ENCODE assay signal across 20 cellular contexts in the genomic region with DNA sequence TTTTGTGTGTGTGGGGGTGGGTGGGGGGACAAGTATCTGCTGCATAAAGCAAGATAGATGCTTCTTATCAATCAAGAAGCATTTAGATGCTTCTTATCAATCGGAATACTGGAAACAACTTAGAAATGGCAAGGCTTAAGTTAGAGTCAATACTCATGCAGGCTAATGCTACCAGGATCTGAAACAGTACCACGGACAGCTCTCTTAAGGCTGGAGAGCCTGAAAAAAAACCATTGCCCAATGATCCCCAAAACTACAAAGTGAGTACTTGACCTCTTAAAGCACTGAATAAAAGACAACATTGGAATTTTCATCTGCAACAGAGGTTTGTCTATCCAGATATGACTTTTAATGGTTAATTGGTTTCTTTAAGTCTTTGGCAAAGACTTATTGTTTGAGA.
DNase-seq lines count a peak whose midpoint lies in the region; ATAC-seq, FAIRE-seq and TF ChIP-seq lines count a peak whose summit lies in the region.
"Had no signal": no experiment of that assay in that cellular context is flagged by ENCODE, and none has a peak within 500 bp of the region (broad histone marks: within the 10 kb centered on the region; RNA-seq: fewer than 3 reads in every experiment).

No MANE protein-coding gene starts in this region.

- H3K27me3 Mint-ChIP-seq in T-helper 17 cell (peaks cover 16% of the 10 kb centered on the region), glutamatergic neuron (ENCODE audit: unreplicated experiment) (no peaks in the 10 kb centered on the region)
- H3K27me3 Mint-ChIP-seq: brain had no signal

- H3K9me3 ChIP-seq in GM12878 (replicated peaks; ENCODE audit: control insufficient read depth, insufficient read depth, low read length) (no peaks in the 10 kb centered on the region), T-helper 17 cell (ENCODE audit: control insufficient read depth, low read length, poor library complexity, severe bottlenecking) (no peaks in the 10 kb centered on the region), esophagus muscularis mucosa (no peaks in the 10 kb centered on the region)
- H3K9me3 ChIP-seq: BE2C, gastrocnemius medialis, SJCRH30, suprapubic skin had no signal

- H3K27ac ChIP-seq in GM12878 (ENCODE audit: control insufficient read depth, insufficient read depth) (no peak overlapping the region), esophagus muscularis mucosa (replicated peaks in 1 of 4) (no peak overlapping the region)
- H3K27ac ChIP-seq: gastrocnemius medialis, SJCRH30, suprapubic skin had no signal

- H3K4me3 ChIP-seq in GM12878: no peak overlapping the region
- no peak overlapping the region for H3K4me3 ChIP-seq in esophagus muscularis mucosa
- H3K4me3 ChIP-seq: gastrocnemius medialis, SJCRH30, suprapubic skin had no signal

- H3K4me1 ChIP-seq in GM12878 (ENCODE audit: control insufficient read depth, insufficient read depth, low read length): no peaks in the 10 kb centered on the region
- H3K4me1 ChIP-seq in esophagus muscularis mucosa: no peaks in the 10 kb centered on the region
- H3K4me1 ChIP-seq: BE2C, gastrocnemius medialis, SJCRH30, suprapubic skin had no signal

- CTCF ChIA-PET in GM12878 (lab: Yijun Ruan, JAX): interaction anchor here (0.9 kb wide), 1 partner anchor 579 kb away, joined by 3 read pairs; no protein-coding TSS in a partner anchor

- no peak for FAIRE-seq in GM12878 (lab: Jason Lieb, UNC)
- FAIRE-seq: kidney, TTC549 had no signal

- H2AFZ ChIP-seq in GM12878 (ENCODE audit: control insufficient read depth, low read depth, low read length): no peak overlapping the region

- H3K79me2 ChIP-seq in GM12878 (ENCODE audit: control insufficient read depth, insufficient read depth, low read length): no peaks in the 10 kb centered on the region

- POLR2A ChIA-PET in GM12878 (lab: Charles Lee): no interaction called here

- H3K9me3 Mint-ChIP-seq in glutamatergic neuron (ENCODE audit: unreplicated experiment): peaks cover 2% of the 10 kb centered on the region
- H3K9me3 Mint-ChIP-seq: brain had no signal

- H3K27me3 ChIP-seq in GM12878 (replicated peaks in 1 of 2; ENCODE audit: control insufficient read depth in 2 of 2, insufficient read depth in 2 of 2, low read length in 1 of 2): no peaks in the 10 kb centered on the region
- no peaks in the 10 kb centered on the region for H3K27me3 ChIP-seq in esophagus muscularis mucosa
- H3K27me3 ChIP-seq: BE2C, gastrocnemius medialis, SJCRH30, suprapubic skin had no signal

- in situ Hi-C loops in GM12878 (cut with MboI): no loop called here

- H3K36me3 Mint-ChIP-seq in T-helper 17 cell (ENCODE audit: low read depth) (no peaks in the 10 kb centered on the region), glutamatergic neuron (ENCODE audit: unreplicated experiment) (no peaks in the 10 kb centered on the region)
- H3K36me3 Mint-ChIP-seq: brain had no signal

- H4K20me1 ChIP-seq in GM12878 (ENCODE audit: control insufficient read depth, insufficient read depth): no peaks in the 10 kb centered on the region

- 21% methylated on average over 2 of the region's 2 CpGs for WGBS in GM12878 (ENCODE audit: insufficient coverage, insufficient replicate concordance, low lambda C conversion rate, missing lambda C conversion rate)
- 73% methylated on average over 2 of the region's 2 CpGs for WGBS in esophagus muscularis mucosa

- no peak overlapping the region for H3K9ac ChIP-seq in GM12878 (ENCODE audit: control insufficient read depth, insufficient read depth, low read length)

- H3K36me3 ChIP-seq in GM12878 (ENCODE audit: control insufficient read depth in 2 of 2, insufficient read depth in 2 of 2, low read length in 1 of 2) (no peaks in the 10 kb centered on the region), esophagus muscularis mucosa (no peaks in the 10 kb centered on the region)
- H3K36me3 ChIP-seq: BE2C, gastrocnemius medialis, SJCRH30, suprapubic skin had no signal

- RAD21 ChIA-PET in GM12878 (lab: Charles Lee; ENCODE audit: unreplicated experiment): interaction anchor here (0.6 kb wide), 1 partner anchor 11 kb away, joined by 6 read pairs; no protein-coding TSS in a partner anchor

- DNase-seq in AG08396 (ENCODE audit: low spot score): peak; percentile 7
- DNase-seq in GM12878 (ENCODE audit: low read depth, low spot score): no peak
- peak; percentile 55 for DNase-seq in iPS-NIHi11 (ENCODE audit: low spot score)
- no peak for DNase-seq in T-helper 17 cell
- no peak for DNase-seq in NCI-H2171 treated with DMSO at 0.1 percent for 48 hours (lab: John Stamatoyannopoulos, UW)
- no peak for DNase-seq in esophagus muscularis mucosa (ENCODE audit: extremely low spot score)
- no peak for DNase-seq in glutamatergic neuron
- DNase-seq: activated gamma-delta T cell; BE2C; DND-41; gastrocnemius medialis; kidney; MM.1S; posterior cingulate gyrus; stimulated activated CD4-positive, alpha-beta T cell treated with anti-CD3 and anti-CD28 coated beads, Interleukin-15, amount 100 ng/mL, for 24 hours had no signal

- no peak for ATAC-seq in GM12878
- no peak for ATAC-seq in T-helper 17 cell
- ATAC-seq: gastrocnemius medialis had no signal

- no peaks in the 10 kb centered on the region for H3K4me1 Mint-ChIP-seq in T-helper 17 cell
- H3K4me1 Mint-ChIP-seq in glutamatergic neuron (ENCODE audit: low read depth, unreplicated experiment): peaks cover 35% of the 10 kb centered on the region

- BruUV-seq in GM12878 (replicated peaks; lab: Mats Ljungman, UMichigan): no TSS peak

- intact Hi-C loops in GM12878 (cut with micrococcal nuclease; ENCODE audit: unreplicated experiment): no loop called here
- intact Hi-C loops in esophagus muscularis mucosa (cut with DNase I): no loop called here

- H3K4me3 Mint-ChIP-seq in T-helper 17 cell (no peak overlapping the region), glutamatergic neuron (ENCODE audit: unreplicated experiment) (no peak overlapping the region)
- H3K4me3 Mint-ChIP-seq: brain had no signal

- H3K27ac Mint-ChIP-seq in T-helper 17 cell (no peak overlapping the region), glutamatergic neuron (ENCODE audit: unreplicated experiment) (no peak overlapping the region)
- H3K27ac Mint-ChIP-seq: brain had no signal

- no peak for TF ChIP-seq CTCF in GM12878 (IDR thresholded peaks at IDR 0.05 in 2 of 3, conservative IDR thresholded peaks at IDR 0.05 in 1 of 3; ENCODE audit: control insufficient read depth in 2 of 3, extremely low read depth in 1 of 3, insufficient read depth in 1 of 3, low read depth in 3 of 3, low read length in 3 of 3)
- no peak for TF ChIP-seq CTCF in esophagus muscularis mucosa (IDR thresholded peaks at IDR 0.05)
- TF ChIP-seq CTCF in glutamatergic neuron (IDR thresholded peaks at IDR 0.05; ENCODE audit: partially characterized antibody, unreplicated experiment): no peak

- SMC1A ChIA-PET in GM12878 (lab: Charles Lee; ENCODE audit: uncharacterized antibody, unreplicated experiment): interaction anchor here (1.7 kb wide), 1 partner anchor 9 kb away, joined by 7 read pairs; no protein-coding TSS in a partner anchor

- TF ChIP-seq POLR2A in GM12878 (IDR thresholded peaks at IDR 0.05; ENCODE audit: low read depth, low read length) (no peak), esophagus muscularis mucosa (IDR thresholded peaks at IDR 0.05; ENCODE audit: low read depth) (no peak)

- TF ChIP-seq RAD21 in Ishikawa (IDR thresholded peaks at IDR 0.05; ENCODE audit: low read depth) (no peak), GM12878 (IDR thresholded peaks at IDR 0.05; ENCODE audit: insufficient read depth, low read depth, low read length) (no peak)

- no peak for TF ChIP-seq EP300 in Ishikawa (IDR thresholded peaks at IDR 0.05; ENCODE audit: borderline replicate concordance)
- no peak for TF ChIP-seq EP300 in GM12878 (IDR thresholded peaks at IDR 0.05; ENCODE audit: borderline replicate concordance in 1 of 2, control insufficient read depth in 1 of 2, low read depth in 2 of 2, low read length in 2 of 2)
- no peak for TF ChIP-seq EP300 in esophagus muscularis mucosa (IDR thresholded peaks at IDR 0.05)

- H3K4me2 ChIP-seq in GM12878 (ENCODE audit: control insufficient read depth, insufficient read depth): no peak overlapping the region

TF ChIP-seq in Ishikawa, 13 proteins besides CTCF, POLR2A, EP300 and RAD21 (continues in another document):
- TF ChIP-seq TCF12 (IDR thresholded peaks at IDR 0.05; ENCODE audit: low read depth) (no peak), NFIC (IDR thresholded peaks at IDR 0.05) (no peak)

TF ChIP-seq in GM12878, 131 proteins besides CTCF, POLR2A, EP300 and RAD21 (continues in another document):
- TF ChIP-seq KLF5 (IDR thresholded peaks at IDR 0.05; ENCODE audit: partially characterized antibody): no peak
- no peak for TF ChIP-seq MLLT1 (IDR thresholded peaks at IDR 0.05)

Comparison
In these comparisons a context has a peak if more than half of its experiments do, and no peak if none do; other contexts are left out.
1. DNase-seq: peak in AG08396 (single experiment) and iPS-NIHi11 (single experiment); none in GM12878 (single experiment), T-helper 17 cell (0 of 3), NCI-H2171 treated with DMSO at 0.1 percent for 48 hours (single experiment), esophagus muscularis mucosa (single experiment) and glutamatergic neuron (single experiment).